Comparison of ENCODE assay signal across 23 cellular contexts in the genomic region with DNA sequence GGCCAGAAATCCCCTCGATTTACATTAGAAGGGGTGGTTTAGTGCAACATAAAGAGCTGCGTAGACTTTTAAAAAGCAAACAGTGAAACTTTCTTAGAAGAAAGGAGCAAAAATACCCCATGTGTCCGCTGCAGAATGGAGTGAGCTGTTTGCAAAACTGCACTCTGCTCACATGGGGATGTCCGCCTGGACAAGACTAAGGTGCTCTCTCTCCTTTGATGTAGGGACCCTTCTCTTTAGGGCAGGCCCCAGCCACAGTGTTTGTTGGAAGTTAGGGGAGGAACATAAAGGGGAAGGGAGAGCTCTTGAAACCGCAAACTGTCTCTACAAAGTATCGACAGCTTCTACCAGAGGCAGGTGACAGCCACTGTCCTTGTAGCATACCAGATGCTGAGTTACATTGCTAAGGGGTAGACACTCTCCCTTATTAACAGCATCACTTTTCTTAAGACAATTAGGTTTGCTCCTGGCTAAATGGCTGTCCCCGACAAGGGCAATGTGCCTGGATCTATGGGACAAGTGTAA.
"Had no signal": no experiment of that assay in that cellular context is flagged by ENCODE, and none has a peak within 500 bp of the region (broad histone marks: within the 10 kb centered on the region; RNA-seq: fewer than 3 reads in every experiment).

No MANE protein-coding gene starts in this region.

- H3K27me3 Mint-ChIP-seq: activated naive CD8-positive, alpha-beta T cell treated with anti-CD3 and anti-CD28 coated beads for 36 hours; stimulated activated naive B cell treated with anti-CD40 and anti-IgM and Interleukin-4, amounts not matched to agents 10 μg/mL and 1 μg/mL and 100 μg/mL, for 72 hours had no signal

- H3K36me3 ChIP-seq: left ventricle myocardium inferior, stomach, tibial artery, upper lobe of right lung had no signal

- H3K4me3 Mint-ChIP-seq: activated naive CD4-positive, alpha-beta T cell treated with anti-CD3 and anti-CD28 coated beads for 36 hours; activated naive CD8-positive, alpha-beta T cell treated with anti-CD3 and anti-CD28 coated beads for 36 hours; natural killer cell treated with Interleukin-12 subunit alpha and Interleukin-12 subunit beta and Interleukin-15 and Interleukin-18, amount 100 ng/mL, for 72 hours; stimulated activated naive B cell treated with anti-CD40 and anti-IgM and Interleukin-4, amounts not matched to agents 10 μg/mL and 1 μg/mL and 100 μg/mL, for 72 hours had no signal

- H3K27me3 ChIP-seq: stomach, tibial artery, upper lobe of right lung had no signal

- H3K27ac ChIP-seq: foreskin keratinocyte, left ventricle myocardium inferior, stomach, upper lobe of right lung had no signal

- H3K4me3 ChIP-seq: left ventricle myocardium inferior, lung, mucosa of descending colon, stomach, tibial artery, upper lobe of right lung had no signal

- H3K36me3 Mint-ChIP-seq: activated naive CD8-positive, alpha-beta T cell treated with anti-CD3 and anti-CD28 coated beads for 36 hours; natural killer cell treated with Interleukin-12 subunit alpha and Interleukin-12 subunit beta and Interleukin-15 and Interleukin-18, amount 100 ng/mL, for 72 hours; stimulated activated naive B cell treated with anti-CD40 and anti-IgM and Interleukin-4, amounts not matched to agents 10 μg/mL and 1 μg/mL and 100 μg/mL, for 72 hours had no signal

- H3K9me3 Mint-ChIP-seq: activated naive CD4-positive, alpha-beta T cell treated with anti-CD3 and anti-CD28 coated beads for 36 hours; activated naive CD8-positive, alpha-beta T cell treated with anti-CD3 and anti-CD28 coated beads for 36 hours; natural killer cell treated with Interleukin-12 subunit alpha and Interleukin-12 subunit beta and Interleukin-15 and Interleukin-18, amount 100 ng/mL, for 72 hours; stimulated activated naive B cell treated with anti-CD40 and anti-IgM and Interleukin-4, amounts not matched to agents 10 μg/mL and 1 μg/mL and 100 μg/mL, for 72 hours had no signal

- H3K9me3 ChIP-seq: left ventricle myocardium inferior, mucosa of descending colon, stomach, tibial artery, upper lobe of right lung had no signal

- ATAC-seq: esophagus mucosa; foreskin keratinocyte; mucosa of descending colon; natural killer cell treated with Interleukin-12 subunit alpha and Interleukin-12 subunit beta and Interleukin-15 and Interleukin-18, amount 100 ng/mL, for 72 hours; right cardiac atrium; upper lobe of right lung had no signal

- H3K27ac Mint-ChIP-seq: activated naive CD4-positive, alpha-beta T cell treated with anti-CD3 and anti-CD28 coated beads for 36 hours; activated naive CD8-positive, alpha-beta T cell treated with anti-CD3 and anti-CD28 coated beads for 36 hours; natural killer cell treated with Interleukin-12 subunit alpha and Interleukin-12 subunit beta and Interleukin-15 and Interleukin-18, amount 100 ng/mL, for 72 hours; stimulated activated naive B cell treated with anti-CD40 and anti-IgM and Interleukin-4, amounts not matched to agents 10 μg/mL and 1 μg/mL and 100 μg/mL, for 72 hours had no signal

- H3K4me1 Mint-ChIP-seq: stimulated activated naive B cell treated with anti-CD40 and anti-IgM and Interleukin-4, amounts not matched to agents 10 μg/mL and 1 μg/mL and 100 μg/mL, for 72 hours had no signal

- DNase-seq: activated CD4-positive, alpha-beta T cell treated with anti-CD3 and anti-CD28 coated beads for 4 hours; activated CD4-positive, alpha-beta T cell treated with anti-CD3 and anti-CD28 coated beads, Interleukin-2, amount 50 U/mL, for 4 hours; activated effector memory CD4-positive, alpha-beta T cell treated with Interleukin-2 at 50 U/mL for 16 hours; activated naive CD4-positive, alpha-beta T cell treated with anti-CD3 and anti-CD28 coated beads for 36 hours; activated naive CD8-positive, alpha-beta T cell treated with anti-CD3 and anti-CD28 coated beads for 36 hours; caudate nucleus; cortex of kidney; foreskin keratinocyte; islet precursor cell; left ventricle myocardium inferior; mesendoderm; mucosa of descending colon; posterior cingulate gyrus; right cardiac atrium; stimulated activated CD4-positive, alpha-beta T cell treated with anti-CD3 and anti-CD28 coated beads, Interleukin-15, amount 100 ng/mL, for 24 hours; stimulated activated CD4-positive, alpha-beta T cell treated with anti-CD3 and anti-CD28 coated beads, Interleukin-2, amount 100 ng/mL, for 24 hours; stimulated activated naive B cell treated with anti-CD40 and anti-IgM and Interleukin-4, amounts not matched to agents 10 μg/mL and 1 μg/mL and 100 μg/mL, for 72 hours; stomach; tibial artery; upper lobe of right lung had no signal
